17 cellular contexts compared by ENCODE assay signal in the genomic region with DNA sequence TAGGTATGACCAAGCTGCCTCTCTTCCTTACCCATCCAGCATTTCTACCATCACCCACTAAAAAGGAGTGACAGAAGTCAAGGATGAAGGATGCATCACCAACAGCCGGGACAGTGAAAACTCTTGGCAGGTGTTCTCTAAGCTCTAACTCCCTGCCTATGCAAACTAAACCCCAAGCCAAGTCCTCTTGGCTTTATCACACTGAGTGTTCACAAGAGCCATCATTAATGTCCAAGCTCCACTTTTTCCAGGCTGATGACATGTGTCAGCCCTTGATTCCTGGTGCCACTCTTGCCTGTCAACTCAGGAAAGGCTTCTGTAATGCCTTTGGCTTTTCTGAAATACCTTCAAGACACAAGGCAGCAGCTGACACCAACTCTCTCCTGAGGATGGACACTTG.
"Had no signal": no experiment of that assay in that cellular context is flagged by ENCODE, and none has a peak within 500 bp of the region (broad histone marks: within the 10 kb centered on the region; RNA-seq: fewer than 3 reads in every experiment).

No MANE protein-coding gene starts in this region.

- ATAC-seq: right lobe of liver; stimulated activated naive CD8-positive, alpha-beta T cell treated with anti-CD3 and anti-CD28 coated beads, Interleukin-15, amount 100 ng/mL, for 72 hours had no signal

- H3K9me3 ChIP-seq: right lobe of liver, spleen, upper lobe of left lung had no signal

- H3K36me3 ChIP-seq: right lobe of liver, spleen, upper lobe of left lung had no signal

- H3K27me3 ChIP-seq: right lobe of liver, spleen, upper lobe of left lung had no signal

- H3K4me3 ChIP-seq: right lobe of liver, spleen, upper lobe of left lung had no signal

- H3K27ac ChIP-seq: epithelial cell of prostate, right lobe of liver, spleen, upper lobe of left lung had no signal

- H3K4me1 ChIP-seq: upper lobe of left lung had no signal

- DNase-seq: activated CD4-positive, alpha-beta T cell treated with anti-CD3 and anti-CD28 coated beads, Interleukin-2, amount 10 ng/mL, durations not matched to agents 7 days and 5 days; activated CD4-positive, CD25-positive, alpha-beta regulatory T cell; activated CD8-positive, alpha-beta memory T cell treated with anti-CD3 and anti-CD28 coated beads for 24 hours; activated gamma-delta T cell treated with Interleukin-2 at 50 U/mL for 16 hours; amniotic stem cell; cerebellar nuclear complex; effector memory CD4-positive, alpha-beta T cell; foreskin melanocyte; mesendoderm; nephron progenitor cell; occipital lobe; right lobe of liver; spleen; stimulated activated CD4-positive, alpha-beta T cell treated with anti-CD3 and anti-CD28 coated beads, Interleukin-1b, Interleukin-23, amount 100 ng/mL, for 48 hours; stimulated activated naive CD8-positive, alpha-beta T cell treated with anti-CD3 and anti-CD28 coated beads, Interleukin-15, amount 100 ng/mL, for 72 hours; upper lobe of left lung had no signal
